In genomic region chr2:69359371-69359770, GRCh38 we compare ENCODE assay signal across 1 cellular context.
TF ChIP-seq lines count a peak whose summit lies in the region.

No MANE protein-coding gene starts in this region.

TF ChIP-seq in GM23338, 12 proteins besides CTCF, POLR2A, EP300 and RAD21 (continued from another document):
- TF ChIP-seq ZNF462 (CRISPR knock-in tag; IDR thresholded peaks at IDR 0.05): no peak
- TF ChIP-seq STAT1 (IDR thresholded peaks at IDR 0.05; ENCODE audit: unreplicated experiment): no peak
